9 cellular contexts compared by ENCODE assay signal in the genomic region with DNA sequence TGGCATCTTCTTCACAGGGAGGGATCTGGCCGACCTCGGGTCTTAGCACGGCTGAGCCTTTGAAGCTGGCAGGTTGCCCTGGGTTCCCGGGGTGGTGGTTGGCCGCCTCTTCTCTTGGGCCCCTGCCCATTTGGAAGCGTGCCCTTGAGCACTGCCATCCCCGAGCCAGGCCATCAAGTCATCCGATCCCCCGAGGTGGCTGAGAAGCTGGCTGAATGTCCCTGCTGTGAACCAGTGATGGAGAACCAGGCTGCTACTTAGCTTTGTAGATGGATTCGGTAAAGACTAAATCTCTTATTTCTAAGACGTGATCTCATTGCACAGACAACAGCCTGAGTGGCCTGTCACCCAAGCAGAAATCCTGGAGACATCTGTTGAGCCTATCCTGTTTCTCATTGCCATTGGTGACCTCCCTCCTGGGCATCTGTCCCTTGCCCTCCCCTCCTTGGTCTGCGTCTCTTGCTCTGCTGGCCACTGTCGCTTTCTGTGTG.
A peak's percentile ranks its signal among the peaks of the same experiment; 100 is the strongest.
DNase-seq lines count a peak whose midpoint lies in the region; ATAC-seq, FAIRE-seq and TF ChIP-seq lines count a peak whose summit lies in the region.
"Had no signal": no experiment of that assay in that cellular context is flagged by ENCODE, and none has a peak within 500 bp of the region (broad histone marks: within the 10 kb centered on the region; RNA-seq: fewer than 3 reads in every experiment).

No MANE protein-coding gene starts in this region.

- H4K20me1 ChIP-seq in mammary epithelial cell (ENCODE audit: insufficient read depth, low read length), result no peaks in the 10 kb centered on the region

- no peak for FAIRE-seq in urothelium cell line (lab: Jason Lieb, UNC)

- no peak overlapping the region for H3K14ac ChIP-seq in mesenchymal stem cell (ENCODE audit: low read length in 2 of 2)

- H2BK5ac ChIP-seq in mesenchymal stem cell (ENCODE audit: low read depth, low read length, poor library complexity, severe bottlenecking), result no peak overlapping the region

- POLR2A ChIA-PET in MCF 10A (lab: Yijun Ruan, JAX), result no interaction called here

- BruUV-seq in MCF 10A (replicated peaks; lab: Mats Ljungman, UMichigan) (no TSS peak), mammary epithelial cell (replicated peaks; lab: Mats Ljungman, UMichigan) (no TSS peak)

- H3K4me2 ChIP-seq in mammary epithelial cell (ENCODE audit: insufficient read depth, low read depth, low read length) (no peak overlapping the region), mesenchymal stem cell (ENCODE audit: low read length, poor library complexity, severe bottlenecking) (no peak overlapping the region)

- no peak overlapping the region for H3K23ac ChIP-seq in mesenchymal stem cell (ENCODE audit: low read length in 2 of 2)

- H3K79me1 ChIP-seq in mesenchymal stem cell (replicated peaks; ENCODE audit: low read length, poor library complexity, severe bottlenecking), result peaks cover 42% of the 10 kb centered on the region

- no peaks in the 10 kb centered on the region for H3K79me2 ChIP-seq in mammary epithelial cell (ENCODE audit: insufficient read depth, low read length)

- H3K4me3 ChIP-seq in mammary epithelial cell (replicated peaks in 1 of 3; ENCODE audit: insufficient read depth in 1 of 3, low read depth in 2 of 3, low read length in 3 of 3) (no peak overlapping the region), mesenchymal stem cell (ENCODE audit: insufficient read depth in 1 of 2, low read depth in 1 of 2, low read length in 2 of 2) (peak overlapping the region in 1 of 2 experiments; percentile 26)

- H3K18ac ChIP-seq in mesenchymal stem cell (ENCODE audit: low read depth in 1 of 2, low read length in 2 of 2), result peak overlapping the region in 1 of 2 experiments; percentile 28

- no peak overlapping the region for H3K27ac Mint-ChIP-seq in MCF 10A (ENCODE audit: low read depth, unreplicated experiment)

- H3K36me3 ChIP-seq in mammary epithelial cell (ENCODE audit: insufficient read depth, low read length), result no peaks in the 10 kb centered on the region
- H3K36me3 ChIP-seq in mesenchymal stem cell (ENCODE audit: control insufficient read depth in 1 of 2, insufficient read depth in 2 of 2, low read depth in 1 of 2, low read length in 2 of 2), result peaks cover 0 to 4% of the 10 kb centered on the region in 2 experiments

- no peaks in the 10 kb centered on the region for H3K9me3 Mint-ChIP-seq in MCF 10A (ENCODE audit: unreplicated experiment)
- H3K9me3 Mint-ChIP-seq: central memory CD8-positive, alpha-beta T cell had no signal

- no peaks in the 10 kb centered on the region for H3K36me3 Mint-ChIP-seq in MCF 10A (ENCODE audit: insufficient read depth, unreplicated experiment)

- H3K4ac ChIP-seq in mesenchymal stem cell (ENCODE audit: low read depth in 1 of 2, low read length in 2 of 2), result no peak overlapping the region

- intact Hi-C loops in MCF 10A (cut with micrococcal nuclease), result no loop called here
- intact Hi-C loops in mammary epithelial cell (cut with micrococcal nuclease), result no loop called here

- H4K8ac ChIP-seq in mesenchymal stem cell (ENCODE audit: low read length), result peak overlapping the region; percentile 12

- H2AK5ac ChIP-seq in mesenchymal stem cell (ENCODE audit: low read length, severe bottlenecking), result no peak overlapping the region

- H2BK15ac ChIP-seq in mesenchymal stem cell (ENCODE audit: low read depth, poor library complexity, severe bottlenecking), result no peak overlapping the region

- H3K4me1 Mint-ChIP-seq in MCF 10A (ENCODE audit: insufficient read depth, unreplicated experiment), result peaks cover 27% of the 10 kb centered on the region

- H3K27me3 ChIP-seq in mammary epithelial cell (ENCODE audit: insufficient read depth, low read length), result no peaks in the 10 kb centered on the region
- H3K27me3 ChIP-seq in mesenchymal stem cell (ENCODE audit: control insufficient read depth in 1 of 2, insufficient read depth in 1 of 2, low read length in 2 of 2), result no peaks in the 10 kb centered on the region

- H3K9ac ChIP-seq in mammary epithelial cell (ENCODE audit: insufficient read depth, low read length), result no peak overlapping the region
- H3K9ac ChIP-seq in mesenchymal stem cell (ENCODE audit: low read length), result peak overlapping the region; percentile 59

- in situ Hi-C loops in mammary epithelial cell (cut with MboI; ENCODE audit: low sequenced_read_pairs in 2 of 2), result no loop called here

- CTCF ChIA-PET in MCF 10A (lab: Yijun Ruan, JAX) (no interaction called here), mammary epithelial cell (lab: Charles Lee; ENCODE audit: low non-redundant PET) (no interaction called here)

- H3K9me3 ChIP-seq in mammary epithelial cell (replicated peaks; ENCODE audit: insufficient read depth, low read length) (no peaks in the 10 kb centered on the region), mesenchymal stem cell (ENCODE audit: control insufficient read depth, low read length) (no peaks in the 10 kb centered on the region)

- no peak overlapping the region for H3K4me3 Mint-ChIP-seq in MCF 10A (ENCODE audit: unreplicated experiment)
- H3K4me3 Mint-ChIP-seq: central memory CD8-positive, alpha-beta T cell had no signal

- ATAC-seq in GM19467 (IDR thresholded peaks at IDR 0.05; ENCODE audit: unreplicated experiment) (no peak), HG03571 (IDR thresholded peaks at IDR 0.05; ENCODE audit: unreplicated experiment) (no peak), GM19455 (IDR thresholded peaks at IDR 0.05; ENCODE audit: unreplicated experiment) (no peak)

- H3K27ac ChIP-seq in mammary epithelial cell (ENCODE audit: insufficient read depth, low read depth, low read length), result no peak overlapping the region
- no peak overlapping the region for H3K27ac ChIP-seq in caudate nucleus (ENCODE audit: low read depth, low read length)
- H3K27ac ChIP-seq in mesenchymal stem cell (ENCODE audit: low read length, poor library complexity, severe bottlenecking), result no peak overlapping the region

- 22% methylated on average over 13 of the region's 13 CpGs for WGBS in mammary epithelial cell (ENCODE audit: low coverage, missing lambda C conversion rate)
- WGBS in mesenchymal stem cell, result 95% methylated on average over 12 of the region's 13 CpGs

- no peaks in the 10 kb centered on the region for H3K4me1 ChIP-seq in mammary epithelial cell (ENCODE audit: insufficient read depth, low read length)
- H3K4me1 ChIP-seq in mesenchymal stem cell (ENCODE audit: control insufficient read depth, insufficient read depth, low read depth, low read length), result peaks cover 29% of the 10 kb centered on the region

- H2AFZ ChIP-seq in mammary epithelial cell (ENCODE audit: low read depth, low read length) (no peak overlapping the region), mesenchymal stem cell (ENCODE audit: low read depth, low read length) (no peak overlapping the region)

- TF ChIP-seq CTCF in MCF 10A (IDR thresholded peaks at IDR 0.05; ENCODE audit: unreplicated experiment) (no peak), mammary epithelial cell (conservative IDR thresholded peaks at IDR 0.05 in 1 of 2, IDR thresholded peaks at IDR 0.05 in 1 of 2; ENCODE audit: extremely low read depth in 1 of 2, insufficient read depth in 1 of 2, low read depth in 1 of 2, low read length in 2 of 2) (no peak)

- no peak overlapping the region for H2BK120ac ChIP-seq in mesenchymal stem cell (ENCODE audit: low read depth, low read length)

- DNase-seq in MCF 10A (ENCODE audit: unreplicated experiment) (peak; percentile 74), mammary epithelial cell (no peak), caudate nucleus (lab: John Stamatoyannopoulos, UW) (peak in 49 of 61 donors; percentile 4 to 76 (median 44)), mesenchymal stem cell (no peak), urothelium cell line (ENCODE audit: low spot score) (peak; percentile 20)

- H3K27me3 Mint-ChIP-seq in MCF 10A (ENCODE audit: insufficient read depth, unreplicated experiment), result no peaks in the 10 kb centered on the region
- H3K27me3 Mint-ChIP-seq: central memory CD8-positive, alpha-beta T cell had no signal

- no peak overlapping the region for H4K91ac ChIP-seq in mesenchymal stem cell (ENCODE audit: low read length)

- dilution Hi-C loops in mammary epithelial cell (cut with HindIII; ENCODE audit: low sequenced_read_pairs), result no loop called here

- H2BK12ac ChIP-seq in mesenchymal stem cell (ENCODE audit: low read length in 2 of 2), result no peak overlapping the region

Comparison
In these comparisons a context has a peak if more than half of its experiments do, and no peak if none do; other contexts are left out.
1. DNase-seq: peak in MCF 10A (single experiment), caudate nucleus (49 of 61) and urothelium cell line (single experiment); none in mammary epithelial cell (single experiment) and mesenchymal stem cell (single experiment).